ENCODE assay signal across 17 cellular contexts in genomic region chr1:168665975-168666374, GRCh38.
DNase-seq lines count a peak whose midpoint lies in the region; ATAC-seq and TF ChIP-seq lines count a peak whose summit lies in the region.
"Had no signal": no experiment of that assay in that cellular context is flagged by ENCODE, and none has a peak within 500 bp of the region (broad histone marks: within the 10 kb centered on the region; RNA-seq: fewer than 3 reads in every experiment).

No MANE protein-coding gene starts in this region.

- H3K4me1 ChIP-seq in psoas muscle, result peaks cover 7% of the 10 kb centered on the region

- peak; percentile 65 for ATAC-seq in left ventricle myocardium superior
- ATAC-seq in psoas muscle, result peak; percentile 68 to 93 (median 80)
- no peak for ATAC-seq in GM21717 (IDR thresholded peaks at IDR 0.05; ENCODE audit: unreplicated experiment)
- ATAC-seq in GM21786 (IDR thresholded peaks at IDR 0.05; ENCODE audit: unreplicated experiment), result no peak
- ATAC-seq in GM18517 (IDR thresholded peaks at IDR 0.05; ENCODE audit: unreplicated experiment), result no peak

- WGBS in psoas muscle, 3 donors, result 31 to 38% (median 32%) methylated on average over 1 of the region's 1 CpG

- H3K9me3 ChIP-seq in psoas muscle, result no peaks in the 10 kb centered on the region

- intact Hi-C loops in left ventricle myocardium superior (cut with micrococcal nuclease) (no loop called here), cardiac septum (cut with DNase I) (no loop called here), psoas muscle (cut with DNase I) (no loop called here)

- H3K36me3 ChIP-seq in psoas muscle (ENCODE audit: insufficient read depth in 1 of 2, low read depth in 1 of 2), result no peaks in the 10 kb centered on the region

- DNase-seq in left ventricle myocardium superior (no peak), cardiac septum (ENCODE audit: low spot score) (no peak), OCI-M1 (lab: John Stamatoyannopoulos, UW) (peak; percentile 13), psoas muscle (no peak)
- DNase-seq: C1 segment of cervical spinal cord; Calu3; CD4-positive, alpha-beta memory T cell; COR-L47; DMS53; DMS79 treated with DMSO at 0.1 percent for 48 hours; GF-D8; GM23248; H7; HCEC 1CT had no signal

- H3K4me3 ChIP-seq in psoas muscle, result no peak overlapping the region
- H3K4me3 ChIP-seq: GM23248 had no signal

- no peak overlapping the region for H3K27ac ChIP-seq in psoas muscle
- H3K27ac ChIP-seq: GM23248 had no signal

- no peak for TF ChIP-seq CTCF in psoas muscle (IDR thresholded peaks at IDR 0.05)

- no peaks in the 10 kb centered on the region for H3K27me3 ChIP-seq in psoas muscle (ENCODE audit: insufficient read depth in 3 of 3, low read length in 2 of 3)

Comparison
In these comparisons a context has a peak if more than half of its experiments do, and no peak if none do; other contexts are left out.
1. ATAC-seq: peak in left ventricle myocardium superior (single experiment) and psoas muscle (4 of 4); none in GM21717 (single experiment), GM21786 (single experiment) and GM18517 (single experiment).